ENCODE assay signal across 10 cellular contexts in the genomic region with DNA sequence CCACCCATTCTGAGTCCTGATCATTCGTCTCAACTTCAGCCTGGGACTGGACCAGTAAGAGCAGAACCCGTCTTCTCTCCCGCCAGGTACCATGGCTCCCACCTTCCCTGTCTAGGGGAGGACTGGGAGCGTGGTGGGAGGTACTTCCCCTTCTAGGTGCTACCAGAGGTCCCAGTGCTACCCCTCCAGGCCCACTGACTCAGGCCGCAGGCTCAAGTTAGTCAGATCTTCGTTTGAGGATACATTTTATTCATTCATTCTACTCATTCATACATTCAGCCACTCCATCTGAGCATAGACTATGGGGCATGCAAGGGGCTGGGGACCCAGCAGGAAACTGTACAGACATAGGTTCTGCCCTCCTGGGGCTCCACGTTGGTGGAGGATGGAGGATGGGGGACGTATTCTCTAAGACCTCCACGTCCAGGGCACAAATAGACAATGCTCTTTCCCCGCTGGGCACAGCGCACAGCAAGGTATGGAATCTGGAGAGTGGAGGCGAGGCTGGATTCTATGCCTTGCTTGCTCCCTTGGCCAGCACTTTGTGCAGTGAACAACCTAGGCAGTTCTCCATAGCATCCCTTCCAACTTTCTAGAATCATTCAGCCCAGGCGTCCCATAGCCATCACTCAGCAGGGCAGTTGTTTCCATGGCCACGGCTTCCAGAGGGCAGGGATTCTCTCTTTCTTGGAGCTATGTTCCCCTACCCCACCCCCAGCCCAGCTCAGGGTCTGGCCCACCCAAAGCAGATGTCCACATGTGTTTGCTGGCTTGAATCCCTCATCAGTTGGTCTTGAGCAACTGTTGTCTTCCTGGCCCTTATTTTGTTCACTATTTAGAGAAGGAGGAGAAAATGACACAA. TPM values are rescaled to one million over a fixed set of nuclear protein-coding genes. Genes with fewer than 3 reads are reported as not detected.
DNase-seq lines count a peak whose midpoint lies in the region; ATAC-seq, FAIRE-seq and TF ChIP-seq lines count a peak whose summit lies in the region.
"Had no signal": no experiment of that assay in that cellular context is flagged by ENCODE, and none has a peak within 500 bp of the region (broad histone marks: within the 10 kb centered on the region; RNA-seq: fewer than 3 reads in every experiment).

No MANE protein-coding gene starts in this region.

- no peak overlapping the region for H3K9ac ChIP-seq in IMR-90 (ENCODE audit: low read depth, low read length)

- dilution Hi-C loops in IMR-90 (cut with HindIII; ENCODE audit: low sequenced_read_pairs, unreplicated experiment) = no loop called here

- no peak overlapping the region for H2BK5ac ChIP-seq in IMR-90 (ENCODE audit: low read depth, low read length, poor library complexity, severe bottlenecking)

- no peak overlapping the region for H3K18ac ChIP-seq in IMR-90 (ENCODE audit: low read depth, low read length)

- BruUV-seq in IMR-90 (replicated peaks; lab: Mats Ljungman, UMichigan) = no TSS peak

- no peak overlapping the region for H2BK120ac ChIP-seq in IMR-90 (ENCODE audit: low read depth, low read length)

- H3K23ac ChIP-seq in IMR-90 (ENCODE audit: low read depth, low read length) = no peak overlapping the region

- in situ Hi-C loops in IMR-90 (cut with MboI; ENCODE audit: low sequenced_read_pairs) = no loop called here

- no peak overlapping the region for H4K5ac ChIP-seq in IMR-90 (ENCODE audit: low read depth, low read length)

- H2AFZ ChIP-seq in IMR-90 (replicated peaks; ENCODE audit: low read length, poor library complexity) = peak overlapping the region; percentile 88

- H3K14ac ChIP-seq in IMR-90 (replicated peaks; ENCODE audit: low read depth, low read length) = peak overlapping the region; percentile 33; the same call in 1 of the 2 replicates

- H3K9me3 Mint-ChIP-seq in CD4-positive, CD25-positive, alpha-beta regulatory T cell = peaks cover 0 to 2% (median 0%) of the 10 kb centered on the region in 7 donors

- no peak for TF ChIP-seq POLR2A in IMR-90 (IDR thresholded peaks at IDR 0.05; ENCODE audit: low read depth, low read length)

- H3K36me3 Mint-ChIP-seq in CD4-positive, CD25-positive, alpha-beta regulatory T cell = no peaks in the 10 kb centered on the region

- peaks cover 10% of the 10 kb centered on the region for H3K27me3 ChIP-seq in CD4-positive, CD25-positive, alpha-beta regulatory T cell (ENCODE audit: control insufficient read depth, insufficient read depth, low read length)
- peaks cover 25% of the 10 kb centered on the region for H3K27me3 ChIP-seq in IMR-90 (ENCODE audit: control insufficient read depth, insufficient read depth, low read length)
- H3K27me3 ChIP-seq: SJSA1 had no signal

- H2BK15ac ChIP-seq in IMR-90 (ENCODE audit: low read depth, low read length) = 0 out of 3 replicates have a peak overlapping the region, but pooled peaks have one; percentile 7

- no peak overlapping the region for H3K56ac ChIP-seq in IMR-90 (ENCODE audit: extremely low read depth, insufficient read depth, low read length)

- no peak overlapping the region for H3K27ac ChIP-seq in CD4-positive, CD25-positive, alpha-beta regulatory T cell (ENCODE audit: insufficient read depth, low read length, poor library complexity, severe bottlenecking)
- no peak overlapping the region for H3K27ac ChIP-seq in IMR-90 (ENCODE audit: insufficient read depth, low read length)
- H3K27ac ChIP-seq: SJSA1 had no signal

- H4K91ac ChIP-seq in IMR-90 (ENCODE audit: insufficient read depth, low read depth, low read length) = peak overlapping the region; percentile 12; the same call in 1 of the 2 replicates

- ATAC-seq in CD4-positive, CD25-positive, alpha-beta regulatory T cell (ENCODE audit: low read depth in 2 of 2) = no peak
- ATAC-seq in IMR-90 (ENCODE audit: low read depth) (no peak), GM18511 (IDR thresholded peaks at IDR 0.05; ENCODE audit: unreplicated experiment) (no peak), HG02759 (IDR thresholded peaks at IDR 0.05; ENCODE audit: unreplicated experiment) (no peak)

- peak overlapping the region; percentile 15 to 77; a peak in 1 of 4 replicates for H4K8ac ChIP-seq in IMR-90 (ENCODE audit: low read depth in 2 of 2, low read length in 2 of 2)

- H3K4me3 Mint-ChIP-seq in CD4-positive, CD25-positive, alpha-beta regulatory T cell = peak overlapping the region in 2 of 4 donors; percentile 71 to 80

- H2BK20ac ChIP-seq in IMR-90 (ENCODE audit: low read depth, low read length) = no peak overlapping the region; the same call in 1 of the 2 replicates

- H3K4me3 ChIP-seq in CD4-positive, CD25-positive, alpha-beta regulatory T cell (ENCODE audit: low read depth, low read length) = no peak overlapping the region
- no peak overlapping the region for H3K4me3 ChIP-seq in IMR-90 (ENCODE audit: insufficient read depth, low read depth, low read length)

- H3K27ac Mint-ChIP-seq in CD4-positive, CD25-positive, alpha-beta regulatory T cell = peak overlapping the region in 2 of 3 donors; percentile 36 to 52

- H3K4ac ChIP-seq in IMR-90 (ENCODE audit: low read depth, low read length) = peak overlapping the region; percentile 56; the same call in 1 of the 2 replicates

- DNase-seq in CD4-positive, CD25-positive, alpha-beta regulatory T cell = no peak
- DNase-seq in IMR-90 (no peak), germinal center (ENCODE audit: low spot score) (peak; percentile 3), posterior vena cava (ENCODE audit: low spot score) (peak; percentile 85), HTR-8/SVneo (ENCODE audit: insufficient read length, low spot score) (no peak), GOT3 (lab: John Stamatoyannopoulos, UW) (no peak)

- CTCF ChIA-PET in IMR-90 (lab: Yijun Ruan, JAX) = interaction anchor here (0.6 kb wide), 1 partner anchor 85 kb away, joined by 3 read pairs; no protein-coding TSS in a partner anchor

- H3K4me1 ChIP-seq in CD4-positive, CD25-positive, alpha-beta regulatory T cell (ENCODE audit: control insufficient read depth, insufficient read depth, low read length, poor library complexity, severe bottlenecking) = peaks cover 4% of the 10 kb centered on the region
- peaks cover 9% of the 10 kb centered on the region; the same call in 1 of the 2 replicates for H3K4me1 ChIP-seq in IMR-90 (ENCODE audit: control insufficient read depth, insufficient read depth, low read length)

- no peaks in the 10 kb centered on the region for H3K9me1 ChIP-seq in IMR-90 (ENCODE audit: insufficient read depth, low read length)

- no peak overlapping the region for H2AK9ac ChIP-seq in IMR-90 (replicated peaks; ENCODE audit: low read depth, low read length, poor library complexity)

- POLR2A ChIA-PET in IMR-90 (lab: Charles Lee; ENCODE audit: unreplicated experiment) = no interaction called here

- intact Hi-C loops in IMR-90 (cut with micrococcal nuclease) = no loop called here
- intact Hi-C loops in posterior vena cava (cut with DNase I) = loop anchor here in 1 of 2 donors (5.0 kb wide), 1 partner anchor 1594 kb away; no protein-coding TSS in a partner anchor

- no peaks in the 10 kb centered on the region for H3K9me3 ChIP-seq in CD4-positive, CD25-positive, alpha-beta regulatory T cell (ENCODE audit: control insufficient read depth in 2 of 2, low read length in 2 of 2)
- no peaks in the 10 kb centered on the region for H3K9me3 ChIP-seq in IMR-90 (ENCODE audit: control insufficient read depth, insufficient read depth, low read length)
- H3K9me3 ChIP-seq: SJSA1 had no signal

- H3K27me3 Mint-ChIP-seq in CD4-positive, CD25-positive, alpha-beta regulatory T cell = peaks cover 58% of the 10 kb centered on the region

- no peak for FAIRE-seq in HTR-8/SVneo (lab: Jason Lieb, UNC)

- peaks cover 0 to 14% (median 4%) of the 10 kb centered on the region in 4 donors for H3K4me1 Mint-ChIP-seq in CD4-positive, CD25-positive, alpha-beta regulatory T cell

- H3K4me2 ChIP-seq in IMR-90 (ENCODE audit: low read depth, low read length) = no peak overlapping the region

- H3K36me3 ChIP-seq in CD4-positive, CD25-positive, alpha-beta regulatory T cell (ENCODE audit: control insufficient read depth, insufficient read depth, low read length) = no peaks in the 10 kb centered on the region
- H3K36me3 ChIP-seq in IMR-90 (ENCODE audit: control insufficient read depth, insufficient read depth, low read length) = no peaks in the 10 kb centered on the region

- H3K79me1 ChIP-seq in IMR-90 (ENCODE audit: low read depth in 1 of 2, low read length in 2 of 2) = 0 out of 4 replicates have a peak, but pooled peaks cover 0 to 3% of the 10 kb centered on the region in 2 experiments

- H4K20me1 ChIP-seq in IMR-90 (ENCODE audit: insufficient read depth, low read length) = no peaks in the 10 kb centered on the region

- 100% methylated on average over 3 of the region's 14 CpGs; no CpG with 5 or more reads in 1 of the 2 experiments for WGBS in IMR-90 (ENCODE audit: extremely low coverage in 2 of 2, insufficient read length in 1 of 2), 2 experiments

- no peak for TF ChIP-seq RAD21 in IMR-90 (IDR thresholded peaks at IDR 0.05; ENCODE audit: low read length)

- peak overlapping the region; percentile 86; the same call in 1 of the 2 replicates for H2AK5ac ChIP-seq in IMR-90 (ENCODE audit: low read depth, low read length)

- TF ChIP-seq CTCF in IMR-90 (conservative IDR thresholded peaks at IDR 0.05; ENCODE audit: low read depth, low read length) = no peak

RNA-seq across cellular contexts. Expression of a gene that starts 1.1 kb away (rescaled TPM):
- total RNA-seq in CD4-positive, CD25-positive, alpha-beta regulatory T cell = not detected
- not detected for polyA plus RNA-seq in CD4-positive, CD25-positive, alpha-beta regulatory T cell
- total RNA-seq in IMR-90 (2012; rRNA removed) (0.28 and 0.72 TPM in 2 replicates), posterior vena cava (10 to 100 TPM; 26.7 to 31.5 TPM)
- polyA plus RNA-seq in IMR-90 (2012; rRNA removed) = 1.9 TPM in 2 replicates
- polyA plus RNA-seq in IMR-90 (2012; cell fraction: cytosol; rRNA removed) = 0.84 and 2.4 TPM in 2 replicates
- 2.7 and 2.8 TPM in 2 replicates for polyA plus RNA-seq in IMR-90 (2012; cell fraction: nucleus; rRNA removed; ENCODE audit: low replicate concordance)
- total RNA-seq: mononuclear cell had no signal

RNA-seq across cellular contexts. Expression of a gene that starts 27.1 kb away (rescaled TPM):
- 15.8 TPM for total RNA-seq in CD4-positive, CD25-positive, alpha-beta regulatory T cell
- polyA plus RNA-seq in CD4-positive, CD25-positive, alpha-beta regulatory T cell = 1 to 10 TPM in 3 of 4 donors, under 1 TPM in 1; 0.87 to 2.1 (median 1.3) TPM
- total RNA-seq in IMR-90 (2012; rRNA removed) (38.0 and 54.5 TPM in 2 replicates), posterior vena cava (100 to 1,000 TPM in 1 of 2 donors, 10 to 100 TPM in 1; 83.0 to 106 TPM)
- 110 and 147 TPM in 2 replicates for polyA plus RNA-seq in IMR-90 (2012; rRNA removed)
- 34.0 and 101 TPM in 2 replicates for polyA plus RNA-seq in IMR-90 (2012; cell fraction: cytosol; rRNA removed)
- 556 and 1,224 TPM in 2 replicates for polyA plus RNA-seq in IMR-90 (2012; cell fraction: nucleus; rRNA removed; ENCODE audit: low replicate concordance)

RNA-seq across cellular contexts. Expression of a gene that starts 31.7 kb away (rescaled TPM):
- total RNA-seq in CD4-positive, CD25-positive, alpha-beta regulatory T cell = 0.15 TPM
- 1 to 10 TPM; 1.2 to 1.8 (median 1.5) TPM for polyA plus RNA-seq in CD4-positive, CD25-positive, alpha-beta regulatory T cell
- total RNA-seq in IMR-90 (2012; rRNA removed) (0.83 and 0.90 TPM in 2 replicates), posterior vena cava (1 to 10 TPM; 5.8 to 9.5 TPM)
- polyA plus RNA-seq in IMR-90 (2012; rRNA removed) = 1.2 and 1.4 TPM in 2 replicates
- 0.44 and 1.1 TPM in 2 replicates for polyA plus RNA-seq in IMR-90 (2012; cell fraction: cytosol; rRNA removed)
- 6.3 and 7.2 TPM in 2 replicates for polyA plus RNA-seq in IMR-90 (2012; cell fraction: nucleus; rRNA removed; ENCODE audit: low replicate concordance)

RNA-seq across cellular contexts. Expression of a gene that starts 49.0 kb away (rescaled TPM):
- total RNA-seq in CD4-positive, CD25-positive, alpha-beta regulatory T cell = 2,525 TPM
- 1,000 to 10,000 TPM; 2,953 to 3,518 (median 3,358) TPM for polyA plus RNA-seq in CD4-positive, CD25-positive, alpha-beta regulatory T cell
- total RNA-seq in IMR-90 (2012; rRNA removed) = 344 and 385 TPM in 2 replicates
- 2,453 and 2,516 TPM in 2 replicates for polyA plus RNA-seq in IMR-90 (2012; rRNA removed)
- 1,842 and 5,333 TPM in 2 replicates for polyA plus RNA-seq in IMR-90 (2012; cell fraction: cytosol; rRNA removed)
- 767 and 934 TPM in 2 replicates for polyA plus RNA-seq in IMR-90 (2012; cell fraction: nucleus; rRNA removed; ENCODE audit: low replicate concordance)
- total RNA-seq in posterior vena cava = 1,000 to 10,000 TPM; 2,679 to 3,454 TPM

Comparison
In these comparisons a context has a peak if more than half of its experiments do, and no peak if none do; other contexts are left out.
1. DNase-seq: peak in germinal center (single experiment) and posterior vena cava (single experiment); none in CD4-positive, CD25-positive, alpha-beta regulatory T cell (0 of 3), IMR-90 (single experiment), HTR-8/SVneo (single experiment) and GOT3 (single experiment).
2. RNA of a gene that starts 1.1 kb away (total RNA-seq): 26.7 to 31.5 TPM in posterior vena cava; 0.28 to 0.72 TPM in IMR-90 and not detected in CD4-positive, CD25-positive, alpha-beta regulatory T cell (single experiment); every median in the first group is over 10 times any median in the second.